ENCODE assay signal across 8 cellular contexts in genomic region chr2:86372641-86373502, GRCh38. TPM values are rescaled to one million over a fixed set of nuclear protein-coding genes. Genes with fewer than 3 reads are reported as not detected.
A peak's percentile ranks its signal among the peaks of the same experiment; 100 is the strongest.
DNase-seq lines count a peak whose midpoint lies in the region; ATAC-seq and TF ChIP-seq lines count a peak whose summit lies in the region.

No MANE protein-coding gene starts in this region.

- POLR2A ChIA-PET in Caco-2 (lab: Charles Lee), result interaction anchor here (1.0 kb wide), 1 partner anchor 177 kb away, joined by 3 read pairs; no protein-coding TSS in a partner anchor

- H3K36me3 Mint-ChIP-seq in Caco-2 (ENCODE audit: insufficient read depth, unreplicated experiment), result no peaks in the 10 kb centered on the region
- no peaks in the 10 kb centered on the region for H3K36me3 Mint-ChIP-seq in progenitor cell of endocrine pancreas (ENCODE audit: insufficient read depth)

- DNase-seq in Caco-2, result peak; percentile 68 to 75
- peak; percentile 66 for DNase-seq in HT-29 (ENCODE audit: low spot score)
- peak; percentile 12 for DNase-seq in SHP77 treated with DMSO at 0.1 percent for 48 hours (lab: John Stamatoyannopoulos, UW)
- peak; percentile 45 for DNase-seq in fibroblast of the aortic adventitia (ENCODE audit: low read depth)
- DNase-seq in progenitor cell of endocrine pancreas (ENCODE audit: low spot score, unreplicated experiment), result no peak
- no peak for DNase-seq in activated CD4-positive, alpha-beta T cell treated with anti-CD3 and anti-CD28 coated beads for 4 hours

- H3K27me3 ChIP-seq in Caco-2 (replicated peaks; ENCODE audit: control insufficient read depth, insufficient read depth, low read length), result no peaks in the 10 kb centered on the region

- BruUV-seq in Caco-2 (replicated peaks; lab: Mats Ljungman, UMichigan), result no TSS peak

- no peaks in the 10 kb centered on the region for H3K4me1 ChIP-seq in Caco-2

- CTCF ChIA-PET in Caco-2 (lab: Charles Lee), result interaction anchor here (0.6 to 4.3 kb wide), 12 partner anchors 10 to 171 kb away, joined by 3 to 50 read pairs (median 4); partner anchors contain the start of gene KDM3A

- H3K4me3 ChIP-seq in Caco-2 (ENCODE audit: low read depth, low read length) (no peak overlapping the region), fibroblast of the aortic adventitia (ENCODE audit: low read depth, low read length) (no peak overlapping the region)

- intact Hi-C loops in Caco-2 (cut with micrococcal nuclease; ENCODE audit: unreplicated experiment), result loop anchor here (1.0 to 5.0 kb wide), 2 partner anchors 75 to 226 kb away; no protein-coding TSS in a partner anchor

- H3K4me3 Mint-ChIP-seq in Caco-2 (ENCODE audit: unreplicated experiment), result no peak overlapping the region
- H3K4me3 Mint-ChIP-seq in progenitor cell of endocrine pancreas (ENCODE audit: low read depth), result no peak overlapping the region

- peak; percentile 76 to 81 for TF ChIP-seq CTCF in Caco-2 (IDR thresholded peaks at IDR 0.05; ENCODE audit: insufficient read depth in 1 of 2, low read depth in 1 of 2, low read length in 1 of 2, severe bottlenecking in 1 of 2, unreplicated experiment in 1 of 2)
- TF ChIP-seq CTCF in fibroblast of the aortic adventitia (IDR thresholded peaks at IDR 0.05; ENCODE audit: insufficient read depth, low read length), result peak; percentile 47
- TF ChIP-seq CTCF in progenitor cell of endocrine pancreas (IDR thresholded peaks at IDR 0.05; ENCODE audit: unreplicated experiment), result peak; percentile 61

- ATAC-seq in HG02759 (IDR thresholded peaks at IDR 0.05; ENCODE audit: unreplicated experiment) (no peak), HG03159 (IDR thresholded peaks at IDR 0.05; ENCODE audit: unreplicated experiment) (no peak)

- H3K27me3 Mint-ChIP-seq in Caco-2 (ENCODE audit: insufficient read depth, unreplicated experiment), result peaks cover 7% of the 10 kb centered on the region
- H3K27me3 Mint-ChIP-seq in progenitor cell of endocrine pancreas, result peaks cover 3% of the 10 kb centered on the region

- no peaks in the 10 kb centered on the region for H3K36me3 ChIP-seq in Caco-2 (ENCODE audit: control insufficient read depth, insufficient read depth, low read length)

- no peaks in the 10 kb centered on the region for H3K9me3 Mint-ChIP-seq in Caco-2 (ENCODE audit: unreplicated experiment)
- H3K9me3 Mint-ChIP-seq in progenitor cell of endocrine pancreas (ENCODE audit: low read depth), result no peaks in the 10 kb centered on the region

- H3K4me1 Mint-ChIP-seq in Caco-2 (ENCODE audit: low read depth, unreplicated experiment) (peaks cover 10% of the 10 kb centered on the region), progenitor cell of endocrine pancreas (ENCODE audit: low read depth) (peaks cover 6% of the 10 kb centered on the region)

- no peak overlapping the region for H3K27ac Mint-ChIP-seq in Caco-2 (ENCODE audit: unreplicated experiment)
- H3K27ac Mint-ChIP-seq in progenitor cell of endocrine pancreas, result no peak overlapping the region

- H3K9me3 ChIP-seq in Caco-2, result no peaks in the 10 kb centered on the region

RNA-seq across cellular contexts. Expression of gene REEP1, which starts 35.4 kb away (rescaled TPM):
- 14.9 and 16.6 TPM in 2 replicates for total RNA-seq in Caco-2 (2022)
- 0.13 TPM in 1 of 2 replicates, not detected in the other for total RNA-seq in HT-29 (2014; rRNA removed; shearing (Covaris generic))
- total RNA-seq in fibroblast of the aortic adventitia (ENCODE audit: low replicate concordance), result 0.27 TPM in 1 of 2 replicates, not detected in the other
- 12.0 and 14.2 TPM in 2 replicates for total RNA-seq in progenitor cell of endocrine pancreas

Comparison
In these comparisons a context has a peak if more than half of its experiments do, and no peak if none do; other contexts are left out.
1. DNase-seq: peak in Caco-2 (2 of 2), HT-29 (single experiment), SHP77 treated with DMSO at 0.1 percent for 48 hours (single experiment) and fibroblast of the aortic adventitia (single experiment); none in progenitor cell of endocrine pancreas (single experiment) and activated CD4-positive, alpha-beta T cell treated with anti-CD3 and anti-CD28 coated beads for 4 hours (0 of 2).
2. RNA of gene REEP1, which starts 35.4 kb away (total RNA-seq): 14.9 to 16.6 TPM in Caco-2 and 12.0 to 14.2 TPM in progenitor cell of endocrine pancreas; 0.27 TPM in fibroblast of the aortic adventitia and 0.13 TPM in HT-29; every median in the first group is over 10 times any median in the second.
3. Peak in every context shown above with its lines, with median percentiles within 50 percentile points of each other: CTCF ChIP-seq.